In genomic region chr3:118636841-118637240, GRCh38 we compare ENCODE assay signal across 13 cellular contexts.
A peak's percentile ranks its signal among the peaks of the same experiment; 100 is the strongest.
DNase-seq lines count a peak whose midpoint lies in the region; ATAC-seq, FAIRE-seq and TF ChIP-seq lines count a peak whose summit lies in the region.
"Had no signal": no experiment of that assay in that cellular context is flagged by ENCODE, and none has a peak within 500 bp of the region (broad histone marks: within the 10 kb centered on the region; RNA-seq: fewer than 3 reads in every experiment).

No MANE protein-coding gene starts in this region.

- dilution Hi-C loops in keratinocyte (cut with MboI; ENCODE audit: extremely low pct_ligation_motif_present, low sequenced_read_pairs): no loop called here

- H3K36me3 ChIP-seq in GM23338 (ENCODE audit: insufficient read depth): no peaks in the 10 kb centered on the region
- H3K36me3 ChIP-seq in Panc1 (ENCODE audit: control insufficient read depth, insufficient read depth, low read length): no peaks in the 10 kb centered on the region
- no peaks in the 10 kb centered on the region for H3K36me3 ChIP-seq in keratinocyte (ENCODE audit: control insufficient read depth in 2 of 2, extremely low read depth in 1 of 2, insufficient read depth in 2 of 2, low read length in 2 of 2)

- no peaks in the 10 kb centered on the region for H3K9me1 ChIP-seq in keratinocyte (ENCODE audit: control insufficient read depth, extremely low read depth, insufficient read depth, low read length)

- H3K9me3 ChIP-seq in Panc1 (ENCODE audit: control insufficient read depth, insufficient read depth, low read depth, low read length): no peaks in the 10 kb centered on the region
- no peaks in the 10 kb centered on the region for H3K9me3 ChIP-seq in keratinocyte (ENCODE audit: control insufficient read depth, low read depth, low read length)
- H3K9me3 ChIP-seq: body of pancreas had no signal

- H3K4me3 ChIP-seq in GM23338: no peak overlapping the region
- H3K4me3 ChIP-seq in Panc1 (ENCODE audit: low read depth in 2 of 2, low read length in 2 of 2): no peak overlapping the region
- no peak overlapping the region for H3K4me3 ChIP-seq in keratinocyte (ENCODE audit: control insufficient read depth in 2 of 3, extremely low read depth in 1 of 3, insufficient read depth in 2 of 3, low read depth in 1 of 3, low read length in 3 of 3)
- H3K4me3 ChIP-seq: body of pancreas had no signal

- H3K4me1 Mint-ChIP-seq in Calu3 (ENCODE audit: low read depth, unreplicated experiment) (peaks cover 11% of the 10 kb centered on the region), GM23338 (peaks cover 3% of the 10 kb centered on the region; the same call in 2 of the 3 replicates)

- H3K36me3 Mint-ChIP-seq in Calu3 (ENCODE audit: insufficient read depth, unreplicated experiment) (no peaks in the 10 kb centered on the region), GM23338 (ENCODE audit: low read depth) (no peaks in the 10 kb centered on the region)

- no peaks in the 10 kb centered on the region for H3K27me3 ChIP-seq in GM23338 (ENCODE audit: insufficient read depth)
- H3K27me3 ChIP-seq in Panc1 (ENCODE audit: control insufficient read depth, insufficient read depth, low read length): no peaks in the 10 kb centered on the region
- H3K27me3 ChIP-seq in keratinocyte (ENCODE audit: control insufficient read depth, extremely low read depth, insufficient read depth, low read length): no peaks in the 10 kb centered on the region

- H3K9ac ChIP-seq in keratinocyte (ENCODE audit: control insufficient read depth, extremely low read depth, insufficient read depth, low read length): no peak overlapping the region

- TF ChIP-seq CTCF in Calu3 (IDR thresholded peaks at IDR 0.05; ENCODE audit: unreplicated experiment): no peak
- TF ChIP-seq CTCF in GM23338 (conservative IDR thresholded peaks at IDR 0.05; ENCODE audit: low read depth in 2 of 2): peak; percentile 54 to 76
- peak; percentile 54 for TF ChIP-seq CTCF in Panc1 (IDR thresholded peaks at IDR 0.05)
- TF ChIP-seq CTCF in keratinocyte (optimal IDR thresholded peaks at IDR 0.05 in 1 of 3, IDR thresholded peaks at IDR 0.05 in 1 of 3, conservative IDR thresholded peaks at IDR 0.05 in 1 of 3; ENCODE audit: extremely low read depth in 1 of 3, insufficient read depth in 2 of 3, low read length in 3 of 3): peak in 2 of 3 experiments; percentile 41 to 47

- peaks cover 2% of the 10 kb centered on the region; the same call in 1 of the 2 replicates for H3K4me1 ChIP-seq in GM23338 (ENCODE audit: insufficient read depth)
- no peaks in the 10 kb centered on the region for H3K4me1 ChIP-seq in Panc1 (ENCODE audit: control insufficient read depth, insufficient read depth, low read length)
- H3K4me1 ChIP-seq in keratinocyte (ENCODE audit: control insufficient read depth, extremely low read depth, insufficient read depth, low read length): no peaks in the 10 kb centered on the region
- H3K4me1 ChIP-seq: body of pancreas had no signal

- no TSS peak for BruUV-seq in Calu3 (replicated peaks; lab: Mats Ljungman, UMichigan)
- no TSS peak for BruUV-seq in Panc1 (replicated peaks; lab: Mats Ljungman, UMichigan)

- H3K79me2 ChIP-seq in GM23338 (replicated peaks; ENCODE audit: insufficient read depth): no peaks in the 10 kb centered on the region
- H3K79me2 ChIP-seq in keratinocyte (ENCODE audit: control insufficient read depth, insufficient read depth, low read length): no peaks in the 10 kb centered on the region

- DNase-seq in Calu3 (peak; percentile 27), GM23338 (ENCODE audit: low spot score) (peak; percentile 69), Panc1 (ENCODE audit: low read depth, low spot score) (no peak), keratinocyte (ENCODE audit: low read depth, low spot score) (no peak), occipital lobe (lab: John Stamatoyannopoulos, UW) (no peak), Ammon's horn (ENCODE audit: low spot score) (no peak), NCI-H128 (lab: John Stamatoyannopoulos, UW; ENCODE audit: unreplicated experiment) (no peak)
- DNase-seq: activated T-cell treated with anti-CD3 and anti-CD28 coated beads, Interleukin-2, amount 50 U/mL, for 48 hours; body of pancreas; MM.1S; stimulated activated CD4-positive, alpha-beta T cell treated with anti-CD3 and anti-CD28 coated beads, Interleukin-2, amount 100 ng/mL, for 48 hours had no signal

- H3K4me3 Mint-ChIP-seq in Calu3 (ENCODE audit: low read depth, unreplicated experiment) (no peak overlapping the region), GM23338 (no peak overlapping the region)

- CTCF ChIA-PET in Calu3 (lab: Charles Lee): interaction anchor here (0.6 kb wide), 1 partner anchor 664 kb away, joined by 4 read pairs; no protein-coding TSS in a partner anchor
- CTCF ChIA-PET in Panc1 (lab: Charles Lee): no interaction called here

- no peaks in the 10 kb centered on the region for H4K20me1 ChIP-seq in GM23338 (replicated peaks; ENCODE audit: insufficient read depth)
- H4K20me1 ChIP-seq in keratinocyte (ENCODE audit: control insufficient read depth, extremely low read depth, insufficient read depth, low read length): no peaks in the 10 kb centered on the region

- H2AFZ ChIP-seq in GM23338: peak overlapping the region; percentile 34
- H2AFZ ChIP-seq in keratinocyte (ENCODE audit: control insufficient read depth, low read length): no peak overlapping the region

- FAIRE-seq in keratinocyte (lab: Jason Lieb, UNC): no peak

- intact Hi-C loops in Calu3 (cut with micrococcal nuclease; ENCODE audit: unreplicated experiment): no loop called here
- intact Hi-C loops in Panc1 (cut with micrococcal nuclease; ENCODE audit: unreplicated experiment): loop anchor here (10.0 kb wide), 1 partner anchor 1622 kb away; no protein-coding TSS in a partner anchor

- POLR2A ChIA-PET in Panc1 (lab: Charles Lee): no interaction called here

- H3K27ac Mint-ChIP-seq in Calu3 (ENCODE audit: unreplicated experiment): no peak overlapping the region
- H3K27ac Mint-ChIP-seq in GM23338: no peak overlapping the region

- H3K4me2 ChIP-seq in GM23338: no peak overlapping the region
- no peak overlapping the region for H3K4me2 ChIP-seq in keratinocyte (ENCODE audit: control insufficient read depth, extremely low read depth, insufficient read depth, low read depth, low read length)

- in situ Hi-C loops in Panc1 (cut with HindIII; ENCODE audit: low pct_unique_long_range_greater_than_20kb, low sequenced_read_pairs): no loop called here

- ATAC-seq in GM23338 (peak; percentile 88), Panc1 (peak; percentile 82), GM21367 (IDR thresholded peaks at IDR 0.05; ENCODE audit: unreplicated experiment) (no peak)
- ATAC-seq: activated CD4-positive, CD25-positive, alpha-beta regulatory T cell treated with anti-CD3 and anti-CD28 coated beads, Interleukin-2, amount 50 U/mL, for 24 hours; body of pancreas had no signal

- no peaks in the 10 kb centered on the region for H3F3A ChIP-seq in GM23338 (replicated peaks; ENCODE audit: low read depth)

- H3K9me2 ChIP-seq in GM23338 (ENCODE audit: insufficient read depth): no peaks in the 10 kb centered on the region

- H3K27me3 Mint-ChIP-seq in Calu3 (ENCODE audit: unreplicated experiment) (peaks cover 36% of the 10 kb centered on the region), GM23338 (ENCODE audit: insufficient read depth, low read depth, poor library complexity) (peaks cover 2% of the 10 kb centered on the region)

- H3K9me3 Mint-ChIP-seq in Calu3 (ENCODE audit: low read depth, unreplicated experiment): no peaks in the 10 kb centered on the region
- H3K9me3 Mint-ChIP-seq in GM23338: no peaks in the 10 kb centered on the region

- no peak overlapping the region for H3K27ac ChIP-seq in GM23338 (ENCODE audit: low read depth)
- no peak overlapping the region for H3K27ac ChIP-seq in Panc1 (ENCODE audit: low read length)
- H3K27ac ChIP-seq in keratinocyte (ENCODE audit: control insufficient read depth, insufficient read depth, low read length): no peak overlapping the region
- H3K27ac ChIP-seq: body of pancreas had no signal

TF ChIP-seq in GM23338, 12 proteins besides CTCF, POLR2A, EP300 and RAD21 (continues in another document):
- TF ChIP-seq EZH2 (IDR thresholded peaks at IDR 0.05; ENCODE audit: low read depth, unreplicated experiment): no peak
- no peak for TF ChIP-seq ZNF331 (CRISPR knock-in tag; IDR thresholded peaks at IDR 0.05; ENCODE audit: low read depth)
- no peak for TF ChIP-seq STAT1 (IDR thresholded peaks at IDR 0.05; ENCODE audit: unreplicated experiment)
- no peak for TF ChIP-seq EZH2phosphoT487 (IDR thresholded peaks at IDR 0.05; ENCODE audit: unreplicated experiment)
- no peak for TF ChIP-seq NANOG (IDR thresholded peaks at IDR 0.05; ENCODE audit: borderline replicate concordance)
- TF ChIP-seq REST (IDR thresholded peaks at IDR 0.05; ENCODE audit: unreplicated experiment): no peak
- TF ChIP-seq JUNB (IDR thresholded peaks at IDR 0.05; ENCODE audit: unreplicated experiment): no peak

Comparison
In these comparisons a context has a peak if more than half of its experiments do, and no peak if none do; other contexts are left out.
1. DNase-seq: peak in Calu3 (single experiment) and GM23338 (single experiment); none in Panc1 (single experiment), keratinocyte (single experiment), occipital lobe (single experiment), Ammon's horn (single experiment) and NCI-H128 (single experiment).